Comparison of ENCODE assay signal across 22 cellular contexts in genomic region chr4:140774510-140774909, GRCh38.
"Had no signal": no experiment of that assay in that cellular context is flagged by ENCODE, and none has a peak within 500 bp of the region (broad histone marks: within the 10 kb centered on the region; RNA-seq: fewer than 3 reads in every experiment).

No MANE protein-coding gene starts in this region.

- H3K4me3 ChIP-seq: MG63 had no signal

- H3K9me3 ChIP-seq: MG63 had no signal

- H3K36me3 ChIP-seq: MG63 had no signal

- ATAC-seq: Panc1, PC-3, SK-N-SH treated with all-trans-retinoic acid at 6 μM for 48 hours had no signal

- H3K27ac ChIP-seq: RWPE1 had no signal

- DNase-seq: Karpas-422, KG1, MG63, NCI-H1092, NCI-H1105 treated with DMSO at 0.1 percent for 48 hours, NCI-H1417 treated with DMSO at 0.1 percent for 48 hours, NCI-H146, NCI-H1694 treated with DMSO at 0.1 percent for 48 hours, NCI-H2029, NCI-H2081 treated with DMSO at 0.1 percent for 48 hours, NCI-H2171, NCI-H226, NCI-H446, NCI-H510A, NCI-H524 treated with DMSO at 0.1 percent for 48 hours, NCI-H69, NCI-H774, PC-3, SHP77 had no signal

- H3K27me3 ChIP-seq: MG63 had no signal
